ENCODE assay signal across 8 cellular contexts in the genomic region with DNA sequence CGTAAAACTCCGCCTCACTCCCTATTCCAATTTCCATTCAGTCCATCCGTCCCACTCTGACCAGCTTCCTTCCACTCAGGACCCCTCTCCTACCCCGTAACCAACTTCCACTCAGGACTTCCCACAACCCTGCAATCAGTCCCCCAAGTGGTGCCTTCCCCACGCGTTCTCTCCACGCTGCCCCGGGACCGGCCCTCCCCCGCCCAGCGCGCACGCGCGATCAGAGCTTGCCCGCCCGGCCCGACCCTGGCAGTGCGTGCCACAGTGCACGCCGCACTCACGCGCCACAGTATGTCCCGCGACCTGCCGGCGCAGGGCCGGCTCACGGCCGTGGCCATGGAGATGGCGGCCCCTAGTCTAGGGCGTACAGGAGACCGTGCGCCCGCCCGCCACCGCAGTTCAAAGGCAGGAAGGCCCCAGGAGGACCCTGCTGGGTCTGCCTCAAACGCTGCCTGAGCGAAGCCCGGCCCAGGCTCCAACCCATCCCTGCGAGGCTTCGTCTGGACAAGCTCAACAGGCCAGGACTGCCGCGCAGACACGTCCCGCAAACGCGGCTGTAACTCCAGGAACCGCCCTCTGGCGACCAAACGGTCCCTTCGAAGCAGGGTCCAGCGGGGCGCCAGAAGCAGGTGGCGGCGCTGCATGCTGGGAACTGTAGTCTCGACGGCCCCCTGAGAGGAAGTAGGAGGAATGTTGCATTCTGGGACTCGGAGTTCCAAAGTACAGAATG. TPM values are rescaled to one million over a fixed set of nuclear protein-coding genes. Genes with fewer than 3 reads are reported as not detected.
A peak's percentile ranks its signal among the peaks of the same experiment; 100 is the strongest.
DNase-seq lines count a peak whose midpoint lies in the region; ATAC-seq and FAIRE-seq lines count a peak whose summit lies in the region.

TSS of gene NDC1 (minus strand) at position 373 of the 730 bp plus-strand sequence. CDS start at position 338, 35 bp downstream.

- no peaks in the 10 kb centered on the region for H3K9me3 Mint-ChIP-seq in activated T-cell treated with anti-CD3 and anti-CD28 coated beads, Interleukin-2, amount 50 U/mL, for 72 hours

- H3K27ac ChIP-seq in KOPT-K1 (ENCODE audit: low read depth, low read length, poor library complexity, severe bottlenecking) (peak within 1 kb of the TSS; percentile 99), muscle layer of duodenum (ENCODE audit: low read length) (peak within 1 kb of the TSS; percentile 92)

- FAIRE-seq in RCC 7860 (lab: Jason Lieb, UNC): peak; percentile 82

- peak within 1 kb of the TSS; percentile 88 to 99 for H3K4me3 ChIP-seq in muscle layer of duodenum (ENCODE audit: low read depth in 1 of 2, low read length in 2 of 2)

- peaks cover 36% of the 10 kb centered on the region for H3K4me1 Mint-ChIP-seq in activated T-cell treated with anti-CD3 and anti-CD28 coated beads, Interleukin-2, amount 50 U/mL, for 72 hours (ENCODE audit: low read depth)

- H3K36me3 Mint-ChIP-seq in activated T-cell treated with anti-CD3 and anti-CD28 coated beads, Interleukin-2, amount 50 U/mL, for 72 hours (ENCODE audit: insufficient read depth in 2 of 2): peaks cover 6 to 13% of the 10 kb centered on the region in 2 donors

- ATAC-seq in GM21786 (IDR thresholded peaks at IDR 0.05; ENCODE audit: unreplicated experiment) (peak; percentile 87), esophagus mucosa (peak; percentile 95)
- ATAC-seq in activated T-cell treated with anti-CD3 and anti-CD28 coated beads, Interleukin-2, amount 50 U/mL, for 72 hours (replicated peaks in 1 of 2): peak; percentile 95 to 96

- H3K9me3 ChIP-seq in KOPT-K1 (ENCODE audit: insufficient read depth, low read length, poor library complexity, severe bottlenecking) (no peaks in the 10 kb centered on the region), muscle layer of duodenum (ENCODE audit: control insufficient read depth in 1 of 2, low read length in 2 of 2) (peaks cover 0 to 2% of the 10 kb centered on the region in 2 donors)

- DNase-seq in DMS79 (lab: John Stamatoyannopoulos, UW) (peak; percentile 92), RCC 7860 (ENCODE audit: low spot score) (peak; percentile 94)
- DNase-seq in activated T-cell treated with anti-CD3 and anti-CD28 coated beads, Interleukin-2, amount 50 U/mL, for 72 hours: peak; percentile 87 to 92
- peak; percentile 83 for DNase-seq in stimulated activated CD8-positive, alpha-beta memory T cell treated with anti-CD3 and anti-CD28 coated beads, Interleukin-7, amount 100 ng/mL, for 4 hours (ENCODE audit: low read depth in 2 of 2)

- H3K36me3 ChIP-seq in KOPT-K1 (ENCODE audit: insufficient read depth, low read length) (peaks cover 24% of the 10 kb centered on the region), muscle layer of duodenum (ENCODE audit: control insufficient read depth in 1 of 2, insufficient read depth in 2 of 2, low read length in 2 of 2) (no peaks in the 10 kb centered on the region)

- no peaks in the 10 kb centered on the region for H3K4me1 ChIP-seq in muscle layer of duodenum (ENCODE audit: control insufficient read depth in 1 of 2, insufficient read depth in 2 of 2, low read length in 2 of 2)

- H3K27me3 ChIP-seq in muscle layer of duodenum (ENCODE audit: low read depth, low read length): no peaks in the 10 kb centered on the region

- H3K27ac Mint-ChIP-seq in activated T-cell treated with anti-CD3 and anti-CD28 coated beads, Interleukin-2, amount 50 U/mL, for 72 hours: peak within 1 kb of the TSS; percentile 98

- no peaks in the 10 kb centered on the region for H3K27me3 Mint-ChIP-seq in activated T-cell treated with anti-CD3 and anti-CD28 coated beads, Interleukin-2, amount 50 U/mL, for 72 hours (ENCODE audit: low read depth)

- peak within 1 kb of the TSS; percentile 97 to 100 for H3K4me3 Mint-ChIP-seq in activated T-cell treated with anti-CD3 and anti-CD28 coated beads, Interleukin-2, amount 50 U/mL, for 72 hours

RNA-seq across cellular contexts. Expression of gene NDC1, which starts in this region (rescaled TPM):
- 10 to 100 TPM; 17.1 to 22.8 TPM for total RNA-seq in activated T-cell treated with anti-CD3 and anti-CD28 coated beads, Interleukin-2, amount 50 U/mL, for 72 hours
- 15.9 TPM for total RNA-seq in esophagus mucosa

Comparison
In these comparisons a context has a peak if more than half of its experiments do, and no peak if none do; other contexts are left out.
1. Peak in every context shown above with its lines: DNase-seq, ATAC-seq, H3K4me3 ChIP-seq and H3K27ac ChIP-seq.